ENCODE assay signal across 29 cellular contexts in genomic region chr9:70034292-70034711, GRCh38. TPM values are rescaled to one million over a fixed set of nuclear protein-coding genes. Genes with fewer than 3 reads are reported as not detected.
DNase-seq lines count a peak whose midpoint lies in the region; ATAC-seq and TF ChIP-seq lines count a peak whose summit lies in the region.
"Had no signal": no experiment of that assay in that cellular context is flagged by ENCODE, and none has a peak within 500 bp of the region (broad histone marks: within the 10 kb centered on the region; RNA-seq: fewer than 3 reads in every experiment).

No MANE protein-coding gene starts in this region.

- no peaks in the 10 kb centered on the region for H3K27me3 ChIP-seq in mammary epithelial cell (ENCODE audit: insufficient read depth, low read length)
- H3K27me3 ChIP-seq in GM23248 (replicated peaks; ENCODE audit: insufficient read depth): peaks cover 48% of the 10 kb centered on the region
- H3K27me3 ChIP-seq: brain microvascular endothelial cell, heart left ventricle, Peyer's patch, thyroid gland had no signal

- ATAC-seq in GM18870 (IDR thresholded peaks at IDR 0.05; ENCODE audit: unreplicated experiment): no peak
- ATAC-seq: A549; HCT116; heart left ventricle; stimulated activated naive CD8-positive, alpha-beta T cell treated with anti-CD3 and anti-CD28 coated beads, Interleukin-15, amount 100 ng/mL, for 72 hours; WTC11 had no signal

- H2AFZ ChIP-seq in mammary epithelial cell (ENCODE audit: low read depth, low read length) (no peak overlapping the region), GM23248 (no peak overlapping the region)

- CTCF ChIA-PET in mammary epithelial cell (lab: Charles Lee; ENCODE audit: low non-redundant PET): no interaction called here

- H3K36me3 Mint-ChIP-seq in nephron (ENCODE audit: low read depth): peaks cover 4% of the 10 kb centered on the region
- no peaks in the 10 kb centered on the region for H3K36me3 Mint-ChIP-seq in osteocyte (ENCODE audit: unreplicated experiment)

- H3K4me2 ChIP-seq in mammary epithelial cell (ENCODE audit: insufficient read depth, low read depth, low read length) (no peak overlapping the region), GM23248 (ENCODE audit: unreplicated experiment) (no peak overlapping the region)
- H3K4me2 ChIP-seq: A549 had no signal

- in situ Hi-C loops in mammary epithelial cell (cut with MboI; ENCODE audit: low sequenced_read_pairs in 2 of 2) (no loop called here), GM23248 (cut with MboI) (no loop called here)

- WGBS in mammary epithelial cell (ENCODE audit: low coverage, missing lambda C conversion rate): 100% methylated on average over 2 of the region's 2 CpGs
- WGBS in GM23248 (ENCODE audit: low coverage in 1 of 2, low lambda C conversion rate in 2 of 2, missing lambda C conversion rate in 2 of 2), 2 experiments: 67 to 74% methylated on average over 2 of the region's 2 CpGs

- TF ChIP-seq CTCF in mammary epithelial cell (conservative IDR thresholded peaks at IDR 0.05 in 1 of 2, IDR thresholded peaks at IDR 0.05 in 1 of 2; ENCODE audit: extremely low read depth in 1 of 2, insufficient read depth in 1 of 2, low read depth in 1 of 2, low read length in 2 of 2) (no peak), nephron (IDR thresholded peaks at IDR 0.05; ENCODE audit: unreplicated experiment in 3 of 3) (no peak), osteocyte (IDR thresholded peaks at IDR 0.05) (no peak)

- peak overlapping the region in 2 of 3 experiments; percentile 24 to 36 for H3K27ac Mint-ChIP-seq in nephron
- no peak overlapping the region for H3K27ac Mint-ChIP-seq in osteocyte (ENCODE audit: unreplicated experiment)
- H3K27ac Mint-ChIP-seq: stimulated activated naive CD8-positive, alpha-beta T cell treated with anti-CD3 and anti-CD28 coated beads, Interleukin-15, amount 100 ng/mL, for 72 hours; WTC11 had no signal

- no peak overlapping the region for H3K4me3 ChIP-seq in mammary epithelial cell (replicated peaks in 1 of 3; ENCODE audit: insufficient read depth in 1 of 3, low read depth in 2 of 3, low read length in 3 of 3)
- no peak overlapping the region for H3K4me3 ChIP-seq in GM23248
- H3K4me3 ChIP-seq: A549, heart left ventricle, Peyer's patch, thyroid gland had no signal

- H3K79me2 ChIP-seq in mammary epithelial cell (ENCODE audit: insufficient read depth, low read length) (no peaks in the 10 kb centered on the region), GM23248 (ENCODE audit: insufficient read depth) (no peaks in the 10 kb centered on the region)

- H3K9ac ChIP-seq in mammary epithelial cell (ENCODE audit: insufficient read depth, low read length): no peak overlapping the region
- no peak overlapping the region for H3K9ac ChIP-seq in GM23248

- dilution Hi-C loops in mammary epithelial cell (cut with HindIII; ENCODE audit: low sequenced_read_pairs): no loop called here

- intact Hi-C loops in mammary epithelial cell (cut with micrococcal nuclease): no loop called here

- H3K27me3 Mint-ChIP-seq in nephron (ENCODE audit: low read depth) (peaks cover 8% of the 10 kb centered on the region), osteocyte (ENCODE audit: unreplicated experiment) (no peaks in the 10 kb centered on the region)

- H3K27ac ChIP-seq in mammary epithelial cell (ENCODE audit: insufficient read depth, low read depth, low read length): no peak overlapping the region
- no peak overlapping the region for H3K27ac ChIP-seq in GM23248
- H3K27ac ChIP-seq: A549, brain microvascular endothelial cell, epithelial cell of prostate, heart left ventricle, Peyer's patch, thyroid gland had no signal

- peak; percentile 35 for DNase-seq in COLO668 (lab: John Stamatoyannopoulos, UW; ENCODE audit: unreplicated experiment)
- DNase-seq in M059J (ENCODE audit: low read depth): peak; percentile 68
- peak; percentile 41 for DNase-seq in mammary epithelial cell
- no peak for DNase-seq in GM23248
- no peak for DNase-seq in NCI-H187 treated with DMSO at 0.1 percent for 48 hours (lab: John Stamatoyannopoulos, UW)
- DNase-seq in osteocyte (ENCODE audit: extremely low spot score, unreplicated experiment): no peak
- DNase-seq: activated naive CD4-positive, alpha-beta T cell treated with Interleukin-2 at 50 U/mL for 16 hours; BE2C; brain microvascular endothelial cell; DMS79; GDM1; heart left ventricle; left cardiac atrium; NCI-H510A; Peyer's patch; SHP77 treated with DMSO at 0.1 percent for 48 hours; small intestine; stimulated activated CD4-positive, alpha-beta T cell treated with anti-CD3 and anti-CD28 coated beads, Interleukin-1b, Interleukin-23, amount 100 ng/mL, for 48 hours; stimulated activated CD8-positive, alpha-beta memory T cell treated with anti-CD3 and anti-CD28 coated beads, Interleukin-4, amount 100 ng/mL, for 48 hours; stimulated activated naive CD8-positive, alpha-beta T cell treated with anti-CD3 and anti-CD28 coated beads, Interleukin-15, amount 100 ng/mL, for 72 hours; SW 1271; T-helper 9 cell; thyroid gland had no signal

- peaks cover 15% of the 10 kb centered on the region for H3K9me3 Mint-ChIP-seq in nephron
- peaks cover 12% of the 10 kb centered on the region for H3K9me3 Mint-ChIP-seq in osteocyte (ENCODE audit: unreplicated experiment)

- BruUV-seq in mammary epithelial cell (replicated peaks; lab: Mats Ljungman, UMichigan): no TSS peak

- peaks cover 14% of the 10 kb centered on the region for H3K4me1 ChIP-seq in mammary epithelial cell (ENCODE audit: insufficient read depth, low read length)
- H3K4me1 ChIP-seq in GM23248 (ENCODE audit: insufficient read depth): no peaks in the 10 kb centered on the region
- H3K4me1 ChIP-seq: A549, BE2C, Peyer's patch, thyroid gland had no signal

- H3K36me3 ChIP-seq in mammary epithelial cell (ENCODE audit: insufficient read depth, low read length): no peaks in the 10 kb centered on the region
- no peaks in the 10 kb centered on the region for H3K36me3 ChIP-seq in GM23248 (ENCODE audit: low read depth)
- H3K36me3 ChIP-seq: BE2C, brain microvascular endothelial cell, heart left ventricle, Peyer's patch, thyroid gland had no signal

- H3K9me3 ChIP-seq in mammary epithelial cell (replicated peaks; ENCODE audit: insufficient read depth, low read length) (no peaks in the 10 kb centered on the region), GM23248 (ENCODE audit: low read depth) (no peaks in the 10 kb centered on the region)
- H3K9me3 ChIP-seq: A549, BE2C, Peyer's patch, thyroid gland had no signal

- H4K20me1 ChIP-seq in mammary epithelial cell (ENCODE audit: insufficient read depth, low read length): no peaks in the 10 kb centered on the region
- no peaks in the 10 kb centered on the region for H4K20me1 ChIP-seq in GM23248 (ENCODE audit: insufficient read depth)

- no peaks in the 10 kb centered on the region for H3F3A ChIP-seq in GM23248 (ENCODE audit: insufficient read depth)

- no peak overlapping the region for H3K4me3 Mint-ChIP-seq in nephron
- no peak overlapping the region for H3K4me3 Mint-ChIP-seq in osteocyte (ENCODE audit: unreplicated experiment)
- H3K4me3 Mint-ChIP-seq: stimulated activated naive CD8-positive, alpha-beta T cell treated with anti-CD3 and anti-CD28 coated beads, Interleukin-15, amount 100 ng/mL, for 72 hours; WTC11 had no signal

- H3K4me1 Mint-ChIP-seq in nephron (peaks cover 32% of the 10 kb centered on the region), osteocyte (ENCODE audit: unreplicated experiment) (peaks cover 10% of the 10 kb centered on the region)
- H3K4me1 Mint-ChIP-seq: stimulated activated naive CD8-positive, alpha-beta T cell treated with anti-CD3 and anti-CD28 coated beads, Interleukin-15, amount 100 ng/mL, for 72 hours had no signal

- H3K9me2 ChIP-seq in GM23248 (ENCODE audit: insufficient read depth): no peaks in the 10 kb centered on the region

RNA-seq across cellular contexts. Expression of gene MAMDC2, which starts 9.3 kb away (rescaled TPM):
- 3.4 and 4.9 TPM in 2 replicates for total RNA-seq in M059J (2014; rRNA removed; shearing (Covaris generic))
- total RNA-seq in mammary epithelial cell: 10 to 100 TPM in 1 of 2 donors, 1 to 10 TPM in 1; 8.3 to 33.5 TPM
- 10.9 TPM for polyA plus RNA-seq in mammary epithelial cell
- polyA minus RNA-seq in mammary epithelial cell: 13.5 TPM
- not detected in 2 replicates for total RNA-seq in GM23248 (2014; rRNA removed; shearing (Covaris generic))
- 0.45 and 0.53 TPM in 2 replicates for polyA plus RNA-seq in GM23248 (2016; fragmentation: Nextera tagmentation; extraction: Ambion mirVana)
- 11.3 and 11.8 TPM in 2 replicates for total RNA-seq in osteocyte

Comparison
In these comparisons a context has a peak if more than half of its experiments do, and no peak if none do; other contexts are left out.
1. DNase-seq: peak in COLO668 (single experiment), M059J (single experiment) and mammary epithelial cell (single experiment); none in GM23248 (single experiment), NCI-H187 treated with DMSO at 0.1 percent for 48 hours (single experiment) and osteocyte (single experiment).